1 cellular context compared by ENCODE assay signal in the genomic region with DNA sequence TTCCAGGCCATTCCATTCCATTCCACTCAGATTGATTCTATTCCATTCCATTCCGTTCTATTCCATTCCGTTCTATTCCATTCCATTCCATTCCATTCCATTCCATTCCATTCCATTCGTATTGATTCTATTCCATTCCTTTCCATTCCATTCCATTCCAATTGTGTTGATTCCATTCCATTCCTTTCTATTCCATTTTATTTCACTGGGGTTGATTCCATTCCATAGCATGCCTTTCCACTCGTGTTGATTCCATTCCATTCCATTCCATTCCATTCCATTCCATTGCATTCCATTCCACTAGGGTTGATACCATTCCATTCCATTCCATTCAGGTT.
TF ChIP-seq lines count a peak whose summit lies in the region.

No MANE protein-coding gene starts in this region.

TF ChIP-seq in endothelial cell of umbilical vein, 7 proteins besides CTCF, POLR2A, EP300 and RAD21:
- TF ChIP-seq POLR2AphosphoS5 (IDR thresholded peaks at IDR 0.05; ENCODE audit: insufficient read depth, low read depth, low read length): no peak
- no peak for TF ChIP-seq EZH2 (IDR thresholded peaks at IDR 0.05; ENCODE audit: borderline replicate concordance, low read depth, low read length, severe bottlenecking)
- TF ChIP-seq, protein P1, sequence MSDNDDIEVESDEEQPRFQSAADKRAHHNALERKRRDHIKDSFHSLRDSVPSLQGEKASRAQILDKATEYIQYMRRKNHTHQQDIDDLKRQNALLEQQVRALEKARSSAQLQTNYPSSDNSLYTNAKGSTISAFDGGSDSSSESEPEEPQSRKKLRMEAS (IDR thresholded peaks at IDR 0.05; ENCODE audit: insufficient read depth, insufficient read length): no peak
- TF ChIP-seq JUN (IDR thresholded peaks at IDR 0.05; ENCODE audit: borderline replicate concordance, insufficient read depth, insufficient read length, low read depth): no peak
- TF ChIP-seq MYC (IDR thresholded peaks at IDR 0.05; ENCODE audit: low read depth, low read length): no peak
- TF ChIP-seq GATA2 (IDR thresholded peaks at IDR 0.05; ENCODE audit: insufficient read depth, insufficient read length, low read depth, low read length): no peak
- no peak for TF ChIP-seq FOS (IDR thresholded peaks at IDR 0.05; ENCODE audit: borderline replicate concordance, insufficient read depth, low read length)
